23 cellular contexts compared by ENCODE assay signal in genomic region chr6:22808466-22808865, GRCh38.
"Had no signal": no experiment of that assay in that cellular context is flagged by ENCODE, and none has a peak within 500 bp of the region (broad histone marks: within the 10 kb centered on the region; RNA-seq: fewer than 3 reads in every experiment).

No MANE protein-coding gene starts in this region.

- H3K4me1 ChIP-seq: gastrocnemius medialis, lower lobe of right lung, psoas muscle, transverse colon, upper lobe of right lung, uterus had no signal

- H3K36me3 ChIP-seq: gastrocnemius medialis, lower lobe of right lung, ovary, sigmoid colon, thoracic aorta, transverse colon, upper lobe of right lung, uterus had no signal

- H3K9me3 ChIP-seq: gastrocnemius medialis, lower lobe of right lung, ovary, psoas muscle, sigmoid colon, thoracic aorta, transverse colon, upper lobe of right lung, uterus had no signal

- DNase-seq: dorsolateral prefrontal cortex; effector CD4-positive, alpha-beta T cell; foreskin fibroblast; gastrocnemius medialis; head of caudate nucleus; left ventricle myocardium superior; lower lobe of right lung; naive thymus-derived CD8-positive, alpha-beta T cell; occipital lobe; ovary; posterior cingulate gyrus; psoas muscle; right cardiac atrium; sigmoid colon; stimulated activated CD4-positive, alpha-beta T cell treated with anti-CD3 and anti-CD28 coated beads, Interleukin-2, amount 100 ng/mL, for 24 hours; stimulated activated CD4-positive, alpha-beta T cell treated with anti-CD3 and anti-CD28 coated beads, Interleukin-4, amount 100 ng/mL, for 4 hours; stimulated activated naive B cell treated with anti-CD40 and anti-IgM and Interleukin-4, amounts not matched to agents 10 μg/mL and 1 μg/mL and 100 μg/mL, for 72 hours; transverse colon; upper lobe of right lung; uterus had no signal

- H3K27me3 ChIP-seq: dorsolateral prefrontal cortex, gastrocnemius medialis, ovary, sigmoid colon, transverse colon, upper lobe of right lung, uterus had no signal

- H3K27ac ChIP-seq: coronary artery, dorsolateral prefrontal cortex, epithelial cell of prostate, gastrocnemius medialis, lower lobe of right lung, ovary, psoas muscle, sigmoid colon, thoracic aorta, transverse colon, upper lobe of right lung, uterus had no signal

- H3K4me3 ChIP-seq: coronary artery, dorsolateral prefrontal cortex, gastrocnemius medialis, lower lobe of right lung, ovary, psoas muscle, sigmoid colon, thoracic aorta, transverse colon, upper lobe of right lung, uterus had no signal
